16 cellular contexts compared by ENCODE assay signal in the genomic region with DNA sequence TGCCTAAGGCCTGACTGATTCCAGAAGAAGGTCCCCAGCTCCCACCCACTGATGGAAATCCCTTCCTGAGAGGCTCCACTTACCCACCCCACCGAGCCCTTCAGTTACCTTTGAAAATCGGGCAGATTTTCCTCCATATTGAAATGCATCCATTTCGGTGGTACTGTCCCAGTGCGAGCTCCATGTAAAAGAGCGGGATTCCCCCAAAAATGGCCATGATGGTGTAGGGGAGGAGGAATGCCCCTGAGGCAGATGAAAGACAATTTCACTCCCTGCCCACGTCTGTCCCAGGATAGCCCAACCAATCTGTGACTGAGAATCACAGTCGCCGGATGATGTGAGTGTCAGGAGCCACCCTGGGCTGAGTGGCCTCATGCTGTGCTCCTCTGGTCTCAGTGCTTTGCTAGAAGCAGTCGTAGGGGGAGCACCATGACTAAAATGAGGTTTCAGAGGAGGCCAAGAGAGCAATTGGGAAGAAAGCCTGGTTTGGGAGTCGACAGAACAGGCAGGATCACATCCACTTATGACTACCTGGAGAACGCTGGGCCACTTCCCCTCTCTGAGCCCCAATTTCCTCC.
"Had no signal": no experiment of that assay in that cellular context is flagged by ENCODE, and none has a peak within 500 bp of the region (broad histone marks: within the 10 kb centered on the region; RNA-seq: fewer than 3 reads in every experiment).

No MANE protein-coding gene starts in this region.

- H3K9me3 ChIP-seq: breast epithelium, lower lobe of right lung, right atrium auricular region had no signal

- H3K4me3 Mint-ChIP-seq: activated CD8-positive, alpha-beta memory T cell treated with anti-CD3 and anti-CD28 coated beads, Interleukin-2, amount 10 ng/mL, durations not matched to agents 7 days and 5 days; activated naive CD8-positive, alpha-beta T cell; activated T-cell treated with anti-CD3 and anti-CD28 coated beads, Interleukin-2, amount 50 U/mL, for 24 hours; endodermal cell; naive B cell had no signal

- H3K4me1 ChIP-seq: breast epithelium, lower lobe of right lung, right atrium auricular region had no signal

- H3K27ac Mint-ChIP-seq: activated CD8-positive, alpha-beta memory T cell treated with anti-CD3 and anti-CD28 coated beads, Interleukin-2, amount 10 ng/mL, durations not matched to agents 7 days and 5 days; activated naive CD8-positive, alpha-beta T cell; activated T-cell treated with anti-CD3 and anti-CD28 coated beads, Interleukin-2, amount 50 U/mL, for 24 hours; endodermal cell; naive B cell had no signal

- H3K36me3 Mint-ChIP-seq: activated CD8-positive, alpha-beta memory T cell treated with anti-CD3 and anti-CD28 coated beads, Interleukin-2, amount 10 ng/mL, durations not matched to agents 7 days and 5 days; activated naive CD8-positive, alpha-beta T cell; naive B cell had no signal

- H3K4me3 ChIP-seq: breast epithelium, lower lobe of right lung, right atrium auricular region had no signal

- H3K27me3 ChIP-seq: breast epithelium, right atrium auricular region had no signal

- H3K9me3 Mint-ChIP-seq: activated T-cell treated with anti-CD3 and anti-CD28 coated beads, Interleukin-2, amount 50 U/mL, for 24 hours; endodermal cell had no signal

- H3K36me3 ChIP-seq: breast epithelium, right atrium auricular region had no signal

- ATAC-seq: activated CD8-positive, alpha-beta memory T cell treated with anti-CD3 and anti-CD28 coated beads, Interleukin-2, amount 10 ng/mL, durations not matched to agents 7 days and 5 days; lower lobe of right lung had no signal

- H3K27me3 Mint-ChIP-seq: activated naive CD8-positive, alpha-beta T cell; activated T-cell treated with anti-CD3 and anti-CD28 coated beads, Interleukin-2, amount 50 U/mL, for 24 hours had no signal

- H3K27ac ChIP-seq: breast epithelium, lower lobe of right lung, right atrium auricular region had no signal

- DNase-seq: activated CD4-positive, alpha-beta T cell treated with anti-CD3 and anti-CD28 coated beads for 1 hour; activated CD4-positive, alpha-beta T cell treated with anti-CD3 and anti-CD28 coated beads, Interleukin-2, amount 50 U/mL, for 48 hours; activated CD8-positive, alpha-beta memory T cell treated with anti-CD3 and anti-CD28 coated beads, Interleukin-2, amount 10 ng/mL, durations not matched to agents 7 days and 5 days; activated T-cell treated with anti-CD3 and anti-CD28 coated beads, Interleukin-2, amount 50 U/mL, for 24 hours; aorta; endodermal cell; hippocampal formation; lower lobe of right lung; naive B cell; posterior cingulate gyrus; small intestine; T-helper 9 cell; trophoblast cell had no signal

- H3K4me1 Mint-ChIP-seq: naive B cell had no signal
